Comparison of ENCODE assay signal across 9 cellular contexts in the genomic region with DNA sequence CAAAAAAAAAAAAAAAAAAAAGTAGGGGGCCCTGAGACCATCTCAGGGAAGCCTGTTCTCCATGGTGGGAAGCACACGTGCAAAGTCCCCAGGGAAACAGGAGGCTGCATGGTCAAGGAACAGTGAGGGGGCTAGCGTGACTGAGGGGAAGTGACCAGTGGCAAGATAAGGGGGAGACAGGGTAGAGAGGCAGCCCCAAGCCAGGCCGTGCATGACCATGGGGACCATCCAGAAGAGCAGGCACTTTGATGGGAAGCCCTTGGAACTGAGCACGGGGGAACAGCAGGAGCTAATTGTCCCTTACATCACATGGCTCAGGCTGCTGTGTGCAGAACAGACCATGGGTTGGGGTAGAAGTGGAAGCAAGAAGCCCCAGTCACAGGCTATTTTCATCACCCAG.
"Had no signal": no experiment of that assay in that cellular context is flagged by ENCODE, and none has a peak within 500 bp of the region (broad histone marks: within the 10 kb centered on the region; RNA-seq: fewer than 3 reads in every experiment).

No MANE protein-coding gene starts in this region.

- H3K4me2 ChIP-seq: KMS-11 had no signal

- H3K4me3 ChIP-seq: K562 had no signal

- FAIRE-seq: HepG2, HTR-8/SVneo, K562 had no signal

- DNase-seq: IMR-90, Karpas-422, KBM-7, KG1 had no signal

- H3K27ac ChIP-seq: HL-60, KMS-11 had no signal

- H3K9ac ChIP-seq: KMS-11 had no signal

- ATAC-seq: HepG2, K562 had no signal
